ENCODE assay signal across 23 cellular contexts in genomic region chr10:104434601-104435000, GRCh38.
"Had no signal": no experiment of that assay in that cellular context is flagged by ENCODE, and none has a peak within 500 bp of the region (broad histone marks: within the 10 kb centered on the region; RNA-seq: fewer than 3 reads in every experiment).

No MANE protein-coding gene starts in this region.

- H3K9me3 Mint-ChIP-seq: activated T-cell treated with anti-CD3 and anti-CD28 coated beads, Interleukin-2, amount 50 U/mL, for 24 hours; activated T-helper 2 cell treated with anti-CD3 and anti-CD28 coated beads, Interferon-gamma antibody, Interleukin-2, Interleukin-4, amounts not matched to agents 10 μg/mL and 5 μg/mL and 100 μg/mL, durations not matched to agents 14 hours and 24 hours and 36 hours; endodermal cell; memory B cell; stimulated activated effector memory CD8-positive, alpha-beta T cell treated with anti-CD3 and anti-CD28 coated beads, Interleukin-12 subunit alpha, Interleukin-12 subunit beta, amount 100 ng/mL, for 72 hours had no signal

- H3K4me1 Mint-ChIP-seq: memory B cell; stimulated activated effector memory CD8-positive, alpha-beta T cell treated with anti-CD3 and anti-CD28 coated beads, Interleukin-12 subunit alpha, Interleukin-12 subunit beta, amount 100 ng/mL, for 72 hours had no signal

- DNase-seq: activated CD4-positive, alpha-beta T cell treated with anti-CD3 and anti-CD28 coated beads for 1 hour; activated CD4-positive, alpha-beta T cell treated with anti-CD3 and anti-CD28 coated beads, Interleukin-2, amount 50 U/mL, for 4 hours; activated CD8-positive, alpha-beta memory T cell treated with anti-CD3 and anti-CD28 coated beads for 24 hours; activated CD8-positive, alpha-beta memory T cell treated with anti-CD3 and anti-CD28 coated beads, Interleukin-2, amount 50 U/mL, for 4 hours; activated naive CD4-positive, alpha-beta T cell; activated T-cell treated with anti-CD3 and anti-CD28 coated beads, Interleukin-2, amount 50 U/mL, for 24 hours; adrenal gland; cerebellar nuclear complex; endodermal cell; esophagus squamous epithelium; gastrocnemius medialis; hippocampal formation; left cardiac atrium; nucleus accumbens; posterior cingulate gyrus; small intestine; stimulated activated CD4-positive, alpha-beta T cell treated with anti-CD3 and anti-CD28 coated beads, Interleukin-2, amount 100 ng/mL, for 24 hours; stomach; transverse colon had no signal

- H3K27ac Mint-ChIP-seq: activated naive CD8-positive, alpha-beta T cell; activated T-cell treated with anti-CD3 and anti-CD28 coated beads, Interleukin-2, amount 50 U/mL, for 24 hours; activated T-helper 2 cell treated with anti-CD3 and anti-CD28 coated beads, Interferon-gamma antibody, Interleukin-2, Interleukin-4, amounts not matched to agents 10 μg/mL and 5 μg/mL and 100 μg/mL, durations not matched to agents 14 hours and 24 hours and 36 hours; endodermal cell; memory B cell; stimulated activated effector memory CD8-positive, alpha-beta T cell treated with anti-CD3 and anti-CD28 coated beads, Interleukin-12 subunit alpha, Interleukin-12 subunit beta, amount 100 ng/mL, for 72 hours had no signal

- H3K36me3 Mint-ChIP-seq: activated naive CD8-positive, alpha-beta T cell; memory B cell; stimulated activated effector memory CD8-positive, alpha-beta T cell treated with anti-CD3 and anti-CD28 coated beads, Interleukin-12 subunit alpha, Interleukin-12 subunit beta, amount 100 ng/mL, for 72 hours had no signal

- H3K4me3 Mint-ChIP-seq: activated naive CD8-positive, alpha-beta T cell; activated T-cell treated with anti-CD3 and anti-CD28 coated beads, Interleukin-2, amount 50 U/mL, for 24 hours; endodermal cell; memory B cell; stimulated activated effector memory CD8-positive, alpha-beta T cell treated with anti-CD3 and anti-CD28 coated beads, Interleukin-12 subunit alpha, Interleukin-12 subunit beta, amount 100 ng/mL, for 72 hours had no signal
